In the genomic region with DNA sequence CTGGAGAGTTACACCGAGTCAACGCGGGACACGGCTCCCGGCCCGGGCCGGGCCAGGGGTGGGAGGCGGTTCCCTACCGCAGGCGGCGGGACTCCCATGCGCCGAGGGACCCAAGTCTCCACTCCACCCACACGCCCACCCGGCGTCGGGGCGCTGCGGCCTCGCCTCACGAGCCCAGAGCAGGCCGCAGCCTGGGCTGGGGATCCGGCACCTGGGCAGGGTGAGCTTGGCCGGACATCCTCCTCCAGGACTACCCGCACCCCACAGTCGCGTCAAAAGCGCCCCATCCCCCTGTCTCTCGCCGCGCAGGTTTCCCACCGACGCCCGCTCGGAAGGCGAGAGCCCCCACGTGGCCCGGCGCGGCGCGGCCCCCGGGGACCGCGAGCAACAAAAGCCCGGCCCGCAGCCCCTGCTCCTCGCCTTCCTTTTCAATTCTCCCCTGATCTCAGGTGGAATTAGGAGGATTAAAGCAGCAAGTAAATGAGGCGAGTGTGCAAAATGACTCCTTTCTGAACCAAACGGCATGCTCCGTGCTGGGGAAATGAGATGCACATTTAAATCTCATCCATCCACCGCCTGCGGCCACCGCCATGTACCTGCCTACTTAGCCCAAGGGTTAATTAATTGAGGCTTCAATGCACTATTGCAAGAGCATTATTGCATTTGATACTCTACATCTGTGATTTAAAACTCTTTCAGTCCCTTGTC, we compare ENCODE assay signal across 8 cellular contexts.
DNase-seq lines count a peak whose midpoint lies in the region; ATAC-seq and TF ChIP-seq lines count a peak whose summit lies in the region.

No MANE protein-coding gene starts in this region.

- TF ChIP-seq CTCF in GM12872 (IDR thresholded peaks at IDR 0.05; ENCODE audit: insufficient read depth, low read depth, low read length) = peak; percentile 39; the same call in 1 of the 3 replicates

- H3K36me3 Mint-ChIP-seq in activated T-cell treated with anti-CD3 and anti-CD28 coated beads, Interleukin-2, amount 50 U/mL, for 4 hours (ENCODE audit: insufficient read depth) = no peaks in the 10 kb centered on the region

- no peaks in the 10 kb centered on the region for H3K9me3 Mint-ChIP-seq in activated T-cell treated with anti-CD3 and anti-CD28 coated beads, Interleukin-2, amount 50 U/mL, for 4 hours

- intact Hi-C loops in left ventricle myocardium superior (cut with micrococcal nuclease) = no loop called here

- DNase-seq in activated T-cell treated with anti-CD3 and anti-CD28 coated beads, Interleukin-2, amount 50 U/mL, for 4 hours = peak; percentile 8
- peak; percentile 27 for DNase-seq in left ventricle myocardium superior
- peak; percentile 48 for DNase-seq in stimulated activated CD4-positive, alpha-beta T cell treated with anti-CD3 and anti-CD28 coated beads, Interleukin-15, amount 100 ng/mL, for 24 hours
- no peak for DNase-seq in activated gamma-delta T cell treated with Interleukin-2 at 50 U/mL for 16 hours
- no peak for DNase-seq in superior temporal gyrus (ENCODE audit: extremely low spot score)

- peaks cover 8% of the 10 kb centered on the region for H3K4me1 Mint-ChIP-seq in activated T-cell treated with anti-CD3 and anti-CD28 coated beads, Interleukin-2, amount 50 U/mL, for 4 hours (ENCODE audit: low read depth)

- ATAC-seq in HG02798 (IDR thresholded peaks at IDR 0.05; ENCODE audit: poor library complexity, unreplicated experiment) = peak; percentile 82
- ATAC-seq in activated T-cell treated with anti-CD3 and anti-CD28 coated beads, Interleukin-2, amount 50 U/mL, for 4 hours = peak; percentile 73 to 74
- ATAC-seq in left ventricle myocardium superior = peak; percentile 38
- no peak for ATAC-seq in GM21786 (IDR thresholded peaks at IDR 0.05; ENCODE audit: unreplicated experiment)

- H3K27me3 Mint-ChIP-seq in activated T-cell treated with anti-CD3 and anti-CD28 coated beads, Interleukin-2, amount 50 U/mL, for 4 hours (ENCODE audit: low read depth) = peaks cover 59% of the 10 kb centered on the region

- H3K4me3 Mint-ChIP-seq in activated T-cell treated with anti-CD3 and anti-CD28 coated beads, Interleukin-2, amount 50 U/mL, for 4 hours = peak overlapping the region; percentile 69

Comparison
In these comparisons a context has a peak if more than half of its experiments do, and no peak if none do; other contexts are left out.
1. DNase-seq: peak in activated T-cell treated with anti-CD3 and anti-CD28 coated beads, Interleukin-2, amount 50 U/mL, for 4 hours (single experiment), left ventricle myocardium superior (single experiment) and stimulated activated CD4-positive, alpha-beta T cell treated with anti-CD3 and anti-CD28 coated beads, Interleukin-15, amount 100 ng/mL, for 24 hours (single experiment); none in activated gamma-delta T cell treated with Interleukin-2 at 50 U/mL for 16 hours (single experiment) and superior temporal gyrus (single experiment).